Comparison of ENCODE assay signal across 8 cellular contexts in the genomic region with DNA sequence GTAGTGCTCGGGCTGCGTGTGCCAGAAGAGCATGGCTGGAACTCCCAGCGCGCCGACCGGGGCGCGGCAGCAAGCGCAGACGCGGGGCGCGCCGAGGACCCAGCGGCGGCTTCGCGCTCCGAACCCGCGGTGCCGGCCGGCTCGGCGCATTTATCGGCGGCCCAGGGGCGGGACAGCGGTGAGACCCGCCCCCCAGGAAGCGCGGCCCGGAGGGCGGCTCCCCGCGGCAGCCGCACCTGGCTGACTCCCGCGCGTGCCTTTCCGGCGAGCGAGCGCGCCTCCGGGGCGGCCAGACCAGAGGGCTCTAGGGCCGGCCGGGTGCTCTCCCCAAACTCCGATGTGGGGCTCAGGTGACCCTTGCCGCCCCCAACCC. TPM values are rescaled to one million over a fixed set of nuclear protein-coding genes. Genes with fewer than 3 reads are reported as not detected.
DNase-seq lines count a peak whose midpoint lies in the region; ATAC-seq and TF ChIP-seq lines count a peak whose summit lies in the region.

TSS of gene TFCP2L1 (minus strand) at position 126 of the 373 bp plus-strand sequence. CDS start at position 33, 93 bp downstream.

- WGBS in endodermal cell (ENCODE audit: insufficient coverage in 1 of 2, insufficient read length in 1 of 2), 2 experiments = 1% methylated on average over 34 to 51 of the region's 51 CpGs

- CTCF ChIA-PET in HCT116 (lab: Charles Lee) = no interaction called here

- DNase-seq in DMS153 treated with DMSO at 0.1 percent for 48 hours (lab: John Stamatoyannopoulos, UW; ENCODE audit: unreplicated experiment) (peak; percentile 23), HCT116 (ENCODE audit: low read depth, low spot score) (no peak), Peyer's patch (peak in 2 of 3 donors; percentile 68 to 76), endodermal cell (peak; percentile 86), nephron progenitor cell (peak; percentile 67), T-helper 9 cell (no peak), SW 1271 (lab: John Stamatoyannopoulos, UW) (no peak)

- H3K4me1 Mint-ChIP-seq in endodermal cell (peaks cover 6% of the 10 kb centered on the region), nephron progenitor cell (peaks cover 26% of the 10 kb centered on the region)

- ATAC-seq in HCT116 (peak; percentile 95), HG02870 (IDR thresholded peaks at IDR 0.05; ENCODE audit: unreplicated experiment) (no peak)

- POLR2A ChIA-PET in HCT116 (lab: Charles Lee) = no interaction called here

- peak within 1 kb of the TSS; percentile 55 to 75 for H3K4me3 ChIP-seq in HCT116 (replicated peaks in 1 of 2; ENCODE audit: low read depth in 1 of 2, low read length in 2 of 2)
- H3K4me3 ChIP-seq in Peyer's patch = peak within 1 kb of the TSS; percentile 27 to 71 (median 46)
- H3K4me3 ChIP-seq in endodermal cell (ENCODE audit: low read length) = peak within 1 kb of the TSS; percentile 73

- H3K4me2 ChIP-seq in HCT116 (ENCODE audit: low read length) = peak within 1 kb of the TSS; percentile 81

- peaks cover 0 to 25% of the 10 kb centered on the region in 2 experiments; a peak in 2 of 4 replicates for H3K4me1 ChIP-seq in HCT116 (ENCODE audit: control insufficient read depth in 1 of 2, insufficient read depth in 2 of 2, low read length in 2 of 2)
- peaks cover 0 to 14% (median 4%) of the 10 kb centered on the region in 4 donors for H3K4me1 ChIP-seq in Peyer's patch
- H3K4me1 ChIP-seq in endodermal cell (ENCODE audit: control insufficient read depth, insufficient read depth, low read length) = no peaks in the 10 kb centered on the region

- H3K9me3 ChIP-seq in HCT116 (ENCODE audit: control insufficient read depth in 1 of 2, insufficient read depth in 1 of 2, low read depth in 1 of 2, low read length in 2 of 2) (no peaks in the 10 kb centered on the region), Peyer's patch (no peaks in the 10 kb centered on the region), endodermal cell (ENCODE audit: control insufficient read depth, low read length) (no peaks in the 10 kb centered on the region)

- H4K20me1 ChIP-seq in HCT116 (ENCODE audit: insufficient read depth) = no peaks in the 10 kb centered on the region

- H3K27me3 ChIP-seq in HCT116 (ENCODE audit: insufficient read depth, low read length) = no peaks in the 10 kb centered on the region
- no peaks in the 10 kb centered on the region for H3K27me3 ChIP-seq in Peyer's patch
- peaks cover 42% of the 10 kb centered on the region for H3K27me3 ChIP-seq in endodermal cell (ENCODE audit: control insufficient read depth, insufficient read depth, low read length, poor library complexity, severe bottlenecking)

- H3K4me3 Mint-ChIP-seq in endodermal cell (peak within 1 kb of the TSS; percentile 61), nephron progenitor cell (peak within 1 kb of the TSS; percentile 83)

- 0 out of 2 replicates have a peak, but pooled peaks cover 4% of the 10 kb centered on the region for H3K79me2 ChIP-seq in HCT116 (ENCODE audit: insufficient read depth, low read length)

- no peak for TF ChIP-seq RAD21 in HCT116 (IDR thresholded peaks at IDR 0.05; ENCODE audit: low read depth)

- H3K36me3 ChIP-seq in HCT116 (ENCODE audit: control insufficient read depth in 1 of 2, insufficient read depth in 2 of 2, low read length in 2 of 2) (no peaks in the 10 kb centered on the region), Peyer's patch (no peaks in the 10 kb centered on the region), endodermal cell (ENCODE audit: control insufficient read depth, insufficient read depth, low read length) (no peaks in the 10 kb centered on the region)

- H3K36me3 Mint-ChIP-seq in endodermal cell (ENCODE audit: low read depth) (no peaks in the 10 kb centered on the region), nephron progenitor cell (ENCODE audit: low read depth) (no peaks in the 10 kb centered on the region)

- TF ChIP-seq CTCF in HCT116 (IDR thresholded peaks at IDR 0.05 in 2 of 3, conservative IDR thresholded peaks at IDR 0.05 in 1 of 3; ENCODE audit: borderline replicate concordance in 1 of 3, insufficient read depth in 1 of 3, low read depth in 2 of 3, low read length in 2 of 3) (no peak), Peyer's patch (IDR thresholded peaks at IDR 0.05) (no peak), endodermal cell (conservative IDR thresholded peaks at IDR 0.05) (no peak), nephron progenitor cell (IDR thresholded peaks at IDR 0.05) (no peak)

- H3K9ac ChIP-seq in HCT116 (ENCODE audit: low read length) (peak within 1 kb of the TSS; percentile 71), endodermal cell (ENCODE audit: extremely low read depth, low read length, poor library complexity, severe bottlenecking) (peak within 1 kb of the TSS; percentile 25)

- TF ChIP-seq POLR2A in HCT116 (IDR thresholded peaks at IDR 0.05; ENCODE audit: borderline replicate concordance, extremely low read depth, insufficient read depth, insufficient read length) = peak; percentile 93
- peak; percentile 76 to 88 for TF ChIP-seq POLR2A in Peyer's patch (IDR thresholded peaks at IDR 0.05)

- H2AFZ ChIP-seq in HCT116 (ENCODE audit: low read depth, low read length, poor library complexity, severe bottlenecking) = peak within 1 kb of the TSS; percentile 78

- H3K9me3 Mint-ChIP-seq in endodermal cell (no peaks in the 10 kb centered on the region), nephron progenitor cell (no peaks in the 10 kb centered on the region)

- no TSS peak for BruUV-seq in HCT116 (replicated peaks; lab: Mats Ljungman, UMichigan)

- RAD21 ChIA-PET in HCT116 (lab: Charles Lee; ENCODE audit: low non-redundant PET in 1 of 2, low total read pairs in 2 of 2, uncharacterized antibody in 2 of 2, unreplicated experiment in 2 of 2) = no interaction called here

- no peak within 1 kb of the TSS for H3K27ac Mint-ChIP-seq in endodermal cell
- H3K27ac Mint-ChIP-seq in nephron progenitor cell = no peak within 1 kb of the TSS

- peaks cover 38% of the 10 kb centered on the region for H3K27me3 Mint-ChIP-seq in endodermal cell (ENCODE audit: insufficient read depth)
- peaks cover 87% of the 10 kb centered on the region for H3K27me3 Mint-ChIP-seq in nephron progenitor cell (ENCODE audit: low read depth, poor library complexity)

- intact Hi-C loops in HCT116 (cut with micrococcal nuclease) = no loop called here

- H3K27ac ChIP-seq in HCT116 (ENCODE audit: low read depth, low read length) (peak within 1 kb of the TSS; percentile 44; the same call in 1 of the 2 replicates), Peyer's patch (peak within 1 kb of the TSS; percentile 32 to 91 (median 42)), endodermal cell (ENCODE audit: low read depth, low read length) (no peak within 1 kb of the TSS)

- no peaks in the 10 kb centered on the region for H3K9me2 ChIP-seq in HCT116 (ENCODE audit: insufficient read depth)

TF ChIP-seq in HCT116, 20 proteins besides CTCF, POLR2A, EP300 and RAD21:
- TF ChIP-seq ZFX (IDR thresholded peaks at IDR 0.05) (peak; percentile 55), TCF7L2 (IDR thresholded peaks at IDR 0.05; ENCODE audit: borderline replicate concordance, extremely low read depth, insufficient read depth, insufficient read length) (peak; percentile 25), SP1 (IDR thresholded peaks at IDR 0.05; ENCODE audit: low read depth) (no peak), FOSL1 (IDR thresholded peaks at IDR 0.05; ENCODE audit: low read depth) (no peak), ZNF274 (IDR thresholded peaks at IDR 0.05; ENCODE audit: low read depth, low read length) (no peak), YY1 (IDR thresholded peaks at IDR 0.05; ENCODE audit: extremely low read depth, insufficient replicate concordance, low read depth, low read length) (no peak), SRF (IDR thresholded peaks at IDR 0.05; ENCODE audit: low read depth) (no peak), MAX (IDR thresholded peaks at IDR 0.05) (peak; percentile 66; the same call in 1 of the 2 replicates), POLR2AphosphoS5 (IDR thresholded peaks at IDR 0.05; ENCODE audit: low read depth, low read length) (peak; percentile 91), CBX3 (IDR thresholded peaks at IDR 0.05; ENCODE audit: low read depth) (no peak), EGR1 (IDR thresholded peaks at IDR 0.05; ENCODE audit: low read depth) (no peak), REST (IDR thresholded peaks at IDR 0.05; ENCODE audit: low read depth) (no peak)
- TF ChIP-seq, protein P1, sequence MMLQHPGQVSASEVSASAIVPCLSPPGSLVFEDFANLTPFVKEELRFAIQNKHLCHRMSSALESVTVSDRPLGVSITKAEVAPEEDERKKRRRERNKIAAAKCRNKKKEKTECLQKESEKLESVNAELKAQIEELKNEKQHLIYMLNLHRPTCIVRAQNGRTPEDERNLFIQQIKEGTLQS (IDR thresholded peaks at IDR 0.05) = no peak

RNA-seq across cellular contexts. Expression of gene TFCP2L1, which starts in this region (rescaled TPM):
- total RNA-seq in HCT116 (2021; ENCODE audit: unreplicated experiment) = 8.4 TPM
- 4.5 and 6.0 TPM in 2 replicates for polyA plus RNA-seq in HCT116 (2012)
- 10 to 100 TPM in 1 of 4 donors, 1 to 10 TPM in 3; 5.0 to 41.0 (median 10.0) TPM for total RNA-seq in Peyer's patch
- 1 to 10 TPM; 3.3 to 4.3 TPM for total RNA-seq in endodermal cell
- 0.28 TPM for polyA plus RNA-seq in endodermal cell (2013, experiment 1 of 2)
- polyA plus RNA-seq in endodermal cell (2013, experiment 2 of 2) = 0.21 TPM

Comparison
In these comparisons a context has a peak if more than half of its experiments do, and no peak if none do; other contexts are left out.
1. DNase-seq: peak in DMS153 treated with DMSO at 0.1 percent for 48 hours (single experiment), Peyer's patch (2 of 3), endodermal cell (single experiment) and nephron progenitor cell (single experiment); none in HCT116 (single experiment), T-helper 9 cell (single experiment) and SW 1271 (0 of 2).
2. Peak in every context shown above with its lines, with median percentiles within 50 percentile points of each other: H3K4me3 ChIP-seq.